In the genomic region with DNA sequence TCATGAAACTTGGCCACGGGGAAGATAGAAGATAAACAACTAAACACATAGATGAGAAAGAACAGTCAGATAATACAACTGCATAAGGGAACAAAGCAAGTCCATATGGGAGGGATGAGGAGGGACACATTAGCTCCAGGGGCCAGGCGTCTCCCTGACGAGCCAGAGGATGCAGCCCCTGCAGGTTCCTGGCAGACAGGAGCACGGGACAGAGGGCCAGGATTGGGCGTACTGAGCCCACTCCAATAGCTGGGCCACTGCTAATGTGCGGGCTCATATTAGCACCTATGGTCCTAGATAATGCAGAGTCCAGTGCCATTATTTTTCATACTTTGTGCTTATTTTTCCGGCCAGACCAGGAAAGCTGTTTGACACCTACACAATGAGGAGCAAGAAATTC, we compare ENCODE assay signal across 17 cellular contexts.
A peak's percentile ranks its signal among the peaks of the same experiment; 100 is the strongest.
DNase-seq lines count a peak whose midpoint lies in the region; TF ChIP-seq lines count a peak whose summit lies in the region.
"Had no signal": no experiment of that assay in that cellular context is flagged by ENCODE, and none has a peak within 500 bp of the region (broad histone marks: within the 10 kb centered on the region; RNA-seq: fewer than 3 reads in every experiment).

No MANE protein-coding gene starts in this region.

- H3K27ac ChIP-seq in osteoblast (ENCODE audit: low read depth, low read length) (no peak overlapping the region), vagina (peak overlapping the region; percentile 67)
- H3K27ac ChIP-seq: C4-2B had no signal

- H3K9me3 Mint-ChIP-seq in chondrocyte (ENCODE audit: low read depth) = peaks cover 3% of the 10 kb centered on the region
- H3K9me3 Mint-ChIP-seq: CD4-positive, alpha-beta T cell had no signal

- H3K79me2 ChIP-seq in osteoblast (ENCODE audit: insufficient read depth, low read length) = no peaks in the 10 kb centered on the region

- H2AFZ ChIP-seq in osteoblast (ENCODE audit: low read length) = no peak overlapping the region
- H2AFZ ChIP-seq: GM23248 had no signal

- no peaks in the 10 kb centered on the region for H3K36me3 Mint-ChIP-seq in chondrocyte (ENCODE audit: low read depth)
- H3K36me3 Mint-ChIP-seq: IgD-negative memory B cell had no signal

- DNase-seq in chondrocyte (ENCODE audit: low spot score) (peak; percentile 59), islet precursor cell (peak; percentile 31), osteoblast (ENCODE audit: insufficient read length, low spot score, missing footprints) (peak; percentile 55), vagina (ENCODE audit: extremely low spot score in 2 of 2) (no peak), glomerular visceral epithelial cell (ENCODE audit: extremely low spot score) (no peak), pons (ENCODE audit: low spot score) (no peak), RKO (ENCODE audit: low spot score) (no peak)
- DNase-seq: ACHN; CD4-positive, alpha-beta T cell; DMS153; DMS79; GDM1; GM23248 had no signal

- no peak for TF ChIP-seq POLR2A in vagina (IDR thresholded peaks at IDR 0.05)

- TF ChIP-seq CTCF in chondrocyte (IDR thresholded peaks at IDR 0.05) = no peak
- no peak for TF ChIP-seq CTCF in osteoblast (IDR thresholded peaks at IDR 0.05; ENCODE audit: extremely low read depth, low read depth, low read length)
- no peak for TF ChIP-seq CTCF in vagina (IDR thresholded peaks at IDR 0.05)

- peaks cover 27% of the 10 kb centered on the region for H3K27me3 Mint-ChIP-seq in chondrocyte (ENCODE audit: low read depth)

- H3K4me1 ChIP-seq in osteoblast (ENCODE audit: insufficient read depth, low read length) = peaks cover 15% of the 10 kb centered on the region
- peaks cover 36% of the 10 kb centered on the region for H3K4me1 ChIP-seq in vagina
- H3K4me1 ChIP-seq: Caco-2, HAP-1 had no signal

- H3K4me2 ChIP-seq in osteoblast (ENCODE audit: insufficient read depth, low read length) = no peak overlapping the region

- H3K4me1 Mint-ChIP-seq in chondrocyte (ENCODE audit: low read depth) = peaks cover 4% of the 10 kb centered on the region

- no peaks in the 10 kb centered on the region for H3K9me3 ChIP-seq in osteoblast (ENCODE audit: low read depth, low read length)
- H3K9me3 ChIP-seq in vagina = no peaks in the 10 kb centered on the region
- H3K9me3 ChIP-seq: Caco-2, HAP-1 had no signal

- H3K27me3 ChIP-seq in osteoblast (ENCODE audit: insufficient read depth, low read length) = no peaks in the 10 kb centered on the region
- no peaks in the 10 kb centered on the region for H3K27me3 ChIP-seq in vagina

- H3K4me3 ChIP-seq in osteoblast (ENCODE audit: insufficient read depth, low read length) = no peak overlapping the region
- no peak overlapping the region for H3K4me3 ChIP-seq in vagina
- H3K4me3 ChIP-seq: GM23248, HAP-1 had no signal

- H3K4me3 Mint-ChIP-seq in chondrocyte (ENCODE audit: unreplicated experiment) = no peak overlapping the region
- H3K4me3 Mint-ChIP-seq: CD4-positive, alpha-beta T cell; IgD-negative memory B cell had no signal

- intact Hi-C loops in vagina (cut with DNase I) = no loop called here

- no peak overlapping the region for H3K27ac Mint-ChIP-seq in chondrocyte (ENCODE audit: unreplicated experiment)
- H3K27ac Mint-ChIP-seq: CD4-positive, alpha-beta T cell; IgD-negative memory B cell had no signal

- H3K36me3 ChIP-seq in osteoblast (ENCODE audit: insufficient read depth, low read length) = no peaks in the 10 kb centered on the region
- no peaks in the 10 kb centered on the region for H3K36me3 ChIP-seq in vagina
- H3K36me3 ChIP-seq: HAP-1 had no signal

- H4K20me1 ChIP-seq in osteoblast (ENCODE audit: insufficient read depth, low read length) = no peaks in the 10 kb centered on the region

Comparison
In these comparisons a context has a peak if more than half of its experiments do, and no peak if none do; other contexts are left out.
1. DNase-seq: peak in chondrocyte (single experiment), islet precursor cell (single experiment) and osteoblast (single experiment); none in vagina (0 of 2), glomerular visceral epithelial cell (single experiment), pons (single experiment) and RKO (single experiment).